1 cellular context compared by ENCODE assay signal in the genomic region with DNA sequence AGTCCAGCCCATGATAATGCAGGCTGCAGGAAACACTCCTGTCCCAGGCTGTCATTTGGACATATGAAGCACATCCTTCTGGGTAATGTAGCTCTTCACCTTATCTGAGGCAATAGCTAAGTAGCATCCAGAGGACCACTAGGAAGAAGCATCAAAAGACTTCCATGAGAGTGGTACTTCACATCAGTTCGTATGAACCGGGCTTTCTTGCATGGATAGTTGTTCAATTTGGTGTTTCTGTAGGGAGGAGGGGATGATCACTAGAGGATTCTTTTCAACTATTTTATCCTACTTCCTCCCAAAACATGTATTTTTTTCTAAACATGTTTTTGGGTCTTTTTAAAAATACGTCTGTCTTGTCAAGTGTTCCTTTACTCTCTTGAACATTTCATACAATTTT.
"Had no signal": no experiment of that assay in that cellular context is flagged by ENCODE, and none has a peak within 500 bp of the region (broad histone marks: within the 10 kb centered on the region; RNA-seq: fewer than 3 reads in every experiment).

No MANE protein-coding gene starts in this region.

- H3K4me3 ChIP-seq: MG63 had no signal

- H3K36me3 ChIP-seq: MG63 had no signal
